Comparison of ENCODE assay signal across 1 cellular context in the genomic region with DNA sequence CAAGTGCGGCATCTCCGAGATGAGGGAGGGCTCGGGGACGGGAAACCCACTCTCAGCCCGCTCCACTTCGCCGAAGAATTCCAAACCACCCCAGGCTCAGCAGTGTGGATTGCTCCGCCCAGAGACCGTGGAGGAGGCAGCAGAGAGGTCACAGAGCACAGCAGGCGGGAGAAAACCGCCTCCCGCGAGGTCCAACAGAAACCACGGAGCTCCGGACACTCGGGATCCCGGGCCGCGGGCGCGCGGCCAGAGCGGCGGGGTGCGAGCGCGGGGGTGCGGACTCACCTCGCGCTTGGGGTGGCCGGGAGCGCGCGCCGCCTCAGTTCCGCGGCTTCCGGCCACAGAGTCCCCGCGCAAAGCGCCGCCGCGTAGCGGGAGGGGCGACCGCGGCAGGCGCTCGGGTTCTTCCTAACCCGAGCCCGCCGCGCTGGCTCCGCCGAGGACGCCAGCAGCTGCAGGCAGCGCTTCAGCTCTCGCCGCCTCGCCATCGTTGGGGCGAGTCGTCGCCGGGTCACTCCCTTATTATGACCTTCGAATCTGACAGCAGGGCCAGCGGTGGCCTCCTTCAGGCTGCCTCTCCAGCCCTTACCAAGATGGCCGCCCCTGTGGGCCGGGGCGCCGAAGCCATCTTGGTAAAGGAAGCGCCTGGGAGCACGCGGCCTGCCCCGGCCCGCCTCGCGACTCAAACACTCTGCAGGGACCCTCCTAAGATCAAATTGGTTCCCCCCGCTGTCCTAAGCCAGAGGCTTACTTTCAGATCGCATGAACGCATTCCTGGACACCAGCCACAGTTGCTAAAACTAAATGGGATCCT.
TF ChIP-seq lines count a peak whose summit lies in the region.

A gene (minus strand): TSS at position 106 of the 814 bp plus-strand sequence. CDS start 20,323 bp downstream, outside the sequence.

TF ChIP-seq in HEK293, 187 proteins besides CTCF, POLR2A, EP300 and RAD21 (continued from another document and continues in another):
- TF ChIP-seq, protein P1, sequence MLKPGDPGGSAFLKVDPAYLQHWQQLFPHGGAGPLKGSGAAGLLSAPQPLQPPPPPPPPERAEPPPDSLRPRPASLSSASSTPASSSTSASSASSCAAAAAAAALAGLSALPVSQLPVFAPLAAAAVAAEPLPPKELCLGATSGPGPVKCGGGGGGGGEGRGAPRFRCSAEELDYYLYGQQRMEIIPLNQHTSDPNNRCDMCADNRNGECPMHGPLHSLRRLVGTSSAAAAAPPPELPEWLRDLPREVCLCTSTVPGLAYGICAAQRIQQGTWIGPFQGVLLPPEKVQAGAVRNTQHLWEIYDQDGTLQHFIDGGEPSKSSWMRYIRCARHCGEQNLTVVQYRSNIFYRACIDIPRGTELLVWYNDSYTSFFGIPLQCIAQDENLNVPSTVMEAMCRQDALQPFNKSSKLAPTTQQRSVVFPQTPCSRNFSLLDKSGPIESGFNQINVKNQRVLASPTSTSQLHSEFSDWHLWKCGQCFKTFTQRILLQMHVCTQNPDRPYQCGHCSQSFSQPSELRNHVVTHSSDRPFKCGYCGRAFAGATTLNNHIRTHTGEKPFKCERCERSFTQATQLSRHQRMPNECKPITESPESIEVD (tag by site-specific recombination; IDR thresholded peaks at IDR 0.05): no peak
- TF ChIP-seq, protein P2, sequence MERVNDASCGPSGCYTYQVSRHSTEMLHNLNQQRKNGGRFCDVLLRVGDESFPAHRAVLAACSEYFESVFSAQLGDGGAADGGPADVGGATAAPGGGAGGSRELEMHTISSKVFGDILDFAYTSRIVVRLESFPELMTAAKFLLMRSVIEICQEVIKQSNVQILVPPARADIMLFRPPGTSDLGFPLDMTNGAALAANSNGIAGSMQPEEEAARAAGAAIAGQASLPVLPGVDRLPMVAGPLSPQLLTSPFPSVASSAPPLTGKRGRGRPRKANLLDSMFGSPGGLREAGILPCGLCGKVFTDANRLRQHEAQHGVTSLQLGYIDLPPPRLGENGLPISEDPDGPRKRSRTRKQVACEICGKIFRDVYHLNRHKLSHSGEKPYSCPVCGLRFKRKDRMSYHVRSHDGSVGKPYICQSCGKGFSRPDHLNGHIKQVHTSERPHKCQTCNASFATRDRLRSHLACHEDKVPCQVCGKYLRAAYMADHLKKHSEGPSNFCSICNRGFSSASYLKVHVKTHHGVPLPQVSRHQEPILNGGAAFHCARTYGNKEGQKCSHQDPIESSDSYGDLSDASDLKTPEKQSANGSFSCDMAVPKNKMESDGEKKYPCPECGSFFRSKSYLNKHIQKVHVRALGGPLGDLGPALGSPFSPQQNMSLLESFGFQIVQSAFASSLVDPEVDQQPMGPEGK (tag by site-specific recombination; IDR thresholded peaks at IDR 0.05): peak; percentile 68
- TF ChIP-seq ZNF610 (tag by site-specific recombination; IDR thresholded peaks at IDR 0.05; ENCODE audit: borderline replicate concordance) (peak; percentile 67), ZNF174 (tag by site-specific recombination; IDR thresholded peaks at IDR 0.05) (no peak), ZNF138 (tag by site-specific recombination; IDR thresholded peaks at IDR 0.05; ENCODE audit: borderline replicate concordance) (no peak), ZNF248 (tag by site-specific recombination; IDR thresholded peaks at IDR 0.05) (no peak), SP2 (tag by site-specific recombination; IDR thresholded peaks at IDR 0.05) (peak; percentile 90), ZNF621 (tag by site-specific recombination; IDR thresholded peaks at IDR 0.05) (no peak), ZNF677 (tag by site-specific recombination; IDR thresholded peaks at IDR 0.05) (peak; percentile 95), ZBTB1 (tag by site-specific recombination; IDR thresholded peaks at IDR 0.05) (no peak), ZSCAN30 (tag by site-specific recombination; IDR thresholded peaks at IDR 0.05) (peak; percentile 85), ZNF664 (tag by site-specific recombination; IDR thresholded peaks at IDR 0.05) (no peak), ZNF561 (tag by site-specific recombination; IDR thresholded peaks at IDR 0.05; ENCODE audit: borderline replicate concordance) (peak; percentile 89; the same call in 1 of the 2 replicates), ZNF19 (tag by site-specific recombination; IDR thresholded peaks at IDR 0.05; ENCODE audit: low read depth) (no peak), ZBTB17 (tag by site-specific recombination; IDR thresholded peaks at IDR 0.05) (peak; percentile 96), SALL2 (tag by site-specific recombination; IDR thresholded peaks at IDR 0.05; ENCODE audit: borderline replicate concordance) (no peak), ZNF350 (tag by site-specific recombination; IDR thresholded peaks at IDR 0.05) (no peak), KLF9 (tag by site-specific recombination; IDR thresholded peaks at IDR 0.05; ENCODE audit: low read depth) (peak; percentile 5; the same call in 1 of the 2 replicates), ZNF239 (tag by site-specific recombination; IDR thresholded peaks at IDR 0.05) (no peak), YY2 (tag by site-specific recombination; IDR thresholded peaks at IDR 0.05) (peak; percentile 94), ZNF302 (tag by site-specific recombination; IDR thresholded peaks at IDR 0.05; ENCODE audit: low read depth) (no peak), ZNF501 (tag by site-specific recombination; IDR thresholded peaks at IDR 0.05) (peak; percentile 47), ZNF768 (tag by site-specific recombination; IDR thresholded peaks at IDR 0.05) (peak; percentile 96), GLI4 (tag by site-specific recombination; IDR thresholded peaks at IDR 0.05) (0 out of 2 replicates have a peak, but pooled peaks have one; percentile 38), ZNF623 (tag by site-specific recombination; IDR thresholded peaks at IDR 0.05) (peak; percentile 38; the same call in 1 of the 2 replicates), ZNF292 (tag by site-specific recombination; IDR thresholded peaks at IDR 0.05; ENCODE audit: borderline replicate concordance, low read depth) (no peak), ZNF133 (tag by site-specific recombination; IDR thresholded peaks at IDR 0.05) (no peak), SP7 (tag by site-specific recombination; IDR thresholded peaks at IDR 0.05) (peak; percentile 83), ZEB2 (tag by site-specific recombination; IDR thresholded peaks at IDR 0.05) (peak; percentile 68), ZNF266 (tag by site-specific recombination; IDR thresholded peaks at IDR 0.05; ENCODE audit: low read depth) (no peak), TRIM28 (IDR thresholded peaks at IDR 0.05; ENCODE audit: borderline replicate concordance, low read length) (no peak), ZNF311 (tag by site-specific recombination; IDR thresholded peaks at IDR 0.05; ENCODE audit: borderline replicate concordance) (no peak), ZNF223 (tag by site-specific recombination; IDR thresholded peaks at IDR 0.05) (no peak), ZNF776 (tag by site-specific recombination; IDR thresholded peaks at IDR 0.05; ENCODE audit: borderline replicate concordance) (no peak), ZNF146 (tag by site-specific recombination; IDR thresholded peaks at IDR 0.05) (peak; percentile 28; the same call in 1 of the 2 replicates), ZNF354C (tag by site-specific recombination; IDR thresholded peaks at IDR 0.05; ENCODE audit: borderline replicate concordance, low read depth) (no peak), ZNF785 (tag by site-specific recombination; IDR thresholded peaks at IDR 0.05) (peak; percentile 59; the same call in 1 of the 2 replicates), ZNF335 (tag by site-specific recombination; conservative IDR thresholded peaks at IDR 0.05) (peak; percentile 91)
- TF ChIP-seq, protein P3, sequence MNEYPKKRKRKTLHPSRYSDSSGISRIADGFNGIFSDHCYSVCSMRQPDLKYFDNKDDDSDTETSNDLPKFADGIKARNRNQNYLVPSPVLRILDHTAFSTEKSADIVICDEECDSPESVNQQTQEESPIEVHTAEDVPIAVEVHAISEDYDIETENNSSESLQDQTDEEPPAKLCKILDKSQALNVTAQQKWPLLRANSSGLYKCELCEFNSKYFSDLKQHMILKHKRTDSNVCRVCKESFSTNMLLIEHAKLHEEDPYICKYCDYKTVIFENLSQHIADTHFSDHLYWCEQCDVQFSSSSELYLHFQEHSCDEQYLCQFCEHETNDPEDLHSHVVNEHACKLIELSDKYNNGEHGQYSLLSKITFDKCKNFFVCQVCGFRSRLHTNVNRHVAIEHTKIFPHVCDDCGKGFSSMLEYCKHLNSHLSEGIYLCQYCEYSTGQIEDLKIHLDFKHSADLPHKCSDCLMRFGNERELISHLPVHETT (tag by site-specific recombination; IDR thresholded peaks at IDR 0.05): 0 out of 2 replicates have a peak, but pooled peaks have one; percentile 14
- TF ChIP-seq, protein P4, sequence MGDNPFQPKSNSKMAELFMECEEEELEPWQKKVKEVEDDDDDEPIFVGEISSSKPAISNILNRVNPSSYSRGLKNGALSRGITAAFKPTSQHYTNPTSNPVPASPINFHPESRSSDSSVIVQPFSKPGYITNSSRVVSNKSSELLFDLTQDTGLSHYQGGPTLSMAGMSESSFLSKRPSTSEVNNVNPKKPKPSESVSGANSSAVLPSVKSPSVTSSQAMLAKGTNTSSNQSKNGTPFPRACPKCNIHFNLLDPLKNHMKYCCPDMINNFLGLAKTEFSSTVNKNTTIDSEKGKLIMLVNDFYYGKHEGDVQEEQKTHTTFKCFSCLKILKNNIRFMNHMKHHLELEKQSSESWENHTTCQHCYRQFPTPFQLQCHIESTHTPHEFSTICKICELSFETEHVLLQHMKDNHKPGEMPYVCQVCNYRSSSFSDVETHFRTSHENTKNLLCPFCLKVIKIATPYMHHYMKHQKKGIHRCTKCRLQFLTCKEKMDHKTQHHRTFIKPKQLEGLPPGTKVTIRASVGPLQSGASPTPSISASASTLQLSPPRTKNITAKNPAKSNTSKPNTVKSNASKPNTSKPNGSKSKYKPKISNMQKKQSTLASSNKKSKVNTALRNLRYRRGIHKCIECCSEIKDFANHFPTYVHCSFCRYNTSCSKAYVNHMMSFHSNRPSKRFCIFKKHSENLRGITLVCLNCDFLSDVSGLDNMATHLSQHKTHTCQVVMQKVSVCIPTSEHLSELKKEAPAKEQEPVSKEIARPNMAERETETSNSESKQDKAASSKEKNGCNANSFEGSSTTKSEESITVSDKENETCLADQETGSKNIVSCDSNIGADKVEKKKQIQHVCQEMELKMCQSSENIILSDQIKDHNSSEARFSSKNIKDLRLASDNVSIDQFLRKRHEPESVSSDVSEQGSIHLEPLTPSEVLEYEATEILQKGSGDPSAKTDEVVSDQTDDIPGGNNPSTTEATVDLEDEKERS (tag by site-specific recombination; IDR thresholded peaks at IDR 0.05): peak; percentile 98
- TF ChIP-seq, protein P5, sequence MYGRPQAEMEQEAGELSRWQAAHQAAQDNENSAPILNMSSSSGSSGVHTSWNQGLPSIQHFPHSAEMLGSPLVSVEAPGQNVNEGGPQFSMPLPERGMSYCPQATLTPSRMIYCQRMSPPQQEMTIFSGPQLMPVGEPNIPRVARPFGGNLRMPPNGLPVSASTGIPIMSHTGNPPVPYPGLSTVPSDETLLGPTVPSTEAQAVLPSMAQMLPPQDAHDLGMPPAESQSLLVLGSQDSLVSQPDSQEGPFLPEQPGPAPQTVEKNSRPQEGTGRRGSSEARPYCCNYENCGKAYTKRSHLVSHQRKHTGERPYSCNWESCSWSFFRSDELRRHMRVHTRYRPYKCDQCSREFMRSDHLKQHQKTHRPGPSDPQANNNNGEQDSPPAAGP (tag by site-specific recombination; IDR thresholded peaks at IDR 0.05): 0 out of 2 replicates have a peak, but pooled peaks have one; percentile 22
- TF ChIP-seq, protein P6, sequence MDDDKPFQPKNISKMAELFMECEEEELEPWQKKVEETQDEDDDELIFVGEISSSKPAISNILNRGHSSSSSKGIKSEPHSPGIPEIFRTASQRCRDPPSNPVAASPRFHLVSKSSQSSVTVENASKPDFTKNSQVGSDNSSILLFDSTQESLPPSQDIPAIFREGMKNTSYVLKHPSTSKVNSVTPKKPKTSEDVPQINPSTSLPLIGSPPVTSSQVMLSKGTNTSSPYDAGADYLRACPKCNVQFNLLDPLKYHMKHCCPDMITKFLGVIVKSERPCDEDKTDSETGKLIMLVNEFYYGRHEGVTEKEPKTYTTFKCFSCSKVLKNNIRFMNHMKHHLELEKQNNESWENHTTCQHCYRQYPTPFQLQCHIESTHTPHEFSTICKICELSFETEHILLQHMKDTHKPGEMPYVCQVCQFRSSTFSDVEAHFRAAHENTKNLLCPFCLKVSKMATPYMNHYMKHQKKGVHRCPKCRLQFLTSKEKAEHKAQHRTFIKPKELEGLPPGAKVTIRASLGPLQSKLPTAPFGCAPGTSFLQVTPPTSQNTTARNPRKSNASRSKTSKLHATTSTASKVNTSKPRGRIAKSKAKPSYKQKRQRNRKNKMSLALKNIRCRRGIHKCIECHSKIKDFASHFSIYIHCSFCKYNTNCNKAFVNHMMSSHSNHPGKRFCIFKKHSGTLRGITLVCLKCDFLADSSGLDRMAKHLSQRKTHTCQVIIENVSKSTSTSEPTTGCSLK (tag by site-specific recombination; IDR thresholded peaks at IDR 0.05): no peak
- TF ChIP-seq, protein P7, sequence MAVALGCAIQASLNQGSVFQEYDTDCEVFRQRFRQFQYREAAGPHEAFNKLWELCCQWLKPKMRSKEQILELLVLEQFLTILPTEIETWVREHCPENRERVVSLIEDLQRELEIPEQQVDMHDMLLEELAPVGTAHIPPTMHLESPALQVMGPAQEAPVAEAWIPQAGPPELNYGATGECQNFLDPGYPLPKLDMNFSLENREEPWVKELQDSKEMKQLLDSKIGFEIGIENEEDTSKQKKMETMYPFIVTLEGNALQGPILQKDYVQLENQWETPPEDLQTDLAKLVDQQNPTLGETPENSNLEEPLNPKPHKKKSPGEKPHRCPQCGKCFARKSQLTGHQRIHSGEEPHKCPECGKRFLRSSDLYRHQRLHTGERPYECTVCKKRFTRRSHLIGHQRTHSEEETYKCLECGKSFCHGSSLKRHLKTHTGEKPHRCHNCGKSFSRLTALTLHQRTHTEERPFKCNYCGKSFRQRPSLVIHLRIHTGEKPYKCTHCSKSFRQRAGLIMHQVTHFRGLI (tag by site-specific recombination; IDR thresholded peaks at IDR 0.05): 0 out of 2 replicates have a peak, but pooled peaks have one; percentile 11
- TF ChIP-seq, protein P8, sequence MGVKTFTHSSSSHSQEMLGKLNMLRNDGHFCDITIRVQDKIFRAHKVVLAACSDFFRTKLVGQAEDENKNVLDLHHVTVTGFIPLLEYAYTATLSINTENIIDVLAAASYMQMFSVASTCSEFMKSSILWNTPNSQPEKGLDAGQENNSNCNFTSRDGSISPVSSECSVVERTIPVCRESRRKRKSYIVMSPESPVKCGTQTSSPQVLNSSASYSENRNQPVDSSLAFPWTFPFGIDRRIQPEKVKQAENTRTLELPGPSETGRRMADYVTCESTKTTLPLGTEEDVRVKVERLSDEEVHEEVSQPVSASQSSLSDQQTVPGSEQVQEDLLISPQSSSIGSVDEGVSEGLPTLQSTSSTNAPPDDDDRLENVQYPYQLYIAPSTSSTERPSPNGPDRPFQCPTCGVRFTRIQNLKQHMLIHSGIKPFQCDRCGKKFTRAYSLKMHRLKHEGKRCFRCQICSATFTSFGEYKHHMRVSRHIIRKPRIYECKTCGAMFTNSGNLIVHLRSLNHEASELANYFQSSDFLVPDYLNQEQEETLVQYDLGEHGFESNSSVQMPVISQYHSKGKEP (tag by site-specific recombination; IDR thresholded peaks at IDR 0.05): no peak
- TF ChIP-seq, protein P9, sequence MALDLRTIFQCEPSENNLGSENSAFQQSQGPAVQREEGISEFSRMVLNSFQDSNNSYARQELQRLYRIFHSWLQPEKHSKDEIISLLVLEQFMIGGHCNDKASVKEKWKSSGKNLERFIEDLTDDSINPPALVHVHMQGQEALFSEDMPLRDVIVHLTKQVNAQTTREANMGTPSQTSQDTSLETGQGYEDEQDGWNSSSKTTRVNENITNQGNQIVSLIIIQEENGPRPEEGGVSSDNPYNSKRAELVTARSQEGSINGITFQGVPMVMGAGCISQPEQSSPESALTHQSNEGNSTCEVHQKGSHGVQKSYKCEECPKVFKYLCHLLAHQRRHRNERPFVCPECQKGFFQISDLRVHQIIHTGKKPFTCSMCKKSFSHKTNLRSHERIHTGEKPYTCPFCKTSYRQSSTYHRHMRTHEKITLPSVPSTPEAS (tag by site-specific recombination; IDR thresholded peaks at IDR 0.05): peak; percentile 29; the same call in 1 of the 2 replicates
